8 cellular contexts compared by ENCODE assay signal in the genomic region with DNA sequence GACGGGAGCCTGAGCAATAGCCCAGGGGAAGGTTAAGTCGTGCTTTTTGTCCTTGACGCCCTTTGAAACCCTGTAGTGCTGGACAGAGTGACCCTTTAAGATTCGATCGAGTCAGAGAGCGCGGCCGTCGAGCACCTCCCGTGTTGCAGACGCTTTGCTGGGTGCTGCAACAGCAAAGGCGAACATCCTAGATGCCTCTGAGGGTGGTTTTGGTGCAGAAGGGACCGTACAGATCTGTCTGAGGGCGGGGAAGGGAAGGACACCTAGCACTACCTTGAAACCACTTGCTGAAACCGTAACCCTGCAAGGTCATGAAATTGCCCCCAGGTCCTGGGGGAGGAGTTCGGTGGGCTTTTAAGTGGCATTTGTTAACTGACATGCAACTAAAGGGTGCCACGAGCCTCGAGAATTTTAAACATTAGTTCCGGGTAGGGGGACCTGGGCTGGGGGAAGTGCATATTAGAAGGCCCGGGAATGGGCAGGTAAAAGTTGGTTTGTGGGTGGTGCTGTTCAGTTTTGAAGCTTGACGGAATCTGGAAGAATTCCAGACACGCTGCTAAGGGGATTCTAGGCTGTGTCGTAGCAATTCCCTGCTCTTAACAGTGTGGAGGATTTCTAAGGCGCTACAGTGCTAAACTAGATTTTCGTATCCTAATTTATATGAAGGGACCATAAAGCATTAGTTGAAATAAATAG. TPM values are rescaled to one million over a fixed set of nuclear protein-coding genes. Genes with fewer than 3 reads are reported as not detected.
DNase-seq lines count a peak whose midpoint lies in the region; ATAC-seq and TF ChIP-seq lines count a peak whose summit lies in the region.

No MANE protein-coding gene starts in this region.

- H3K4me3 Mint-ChIP-seq in CD8-positive, alpha-beta T cell = no peak overlapping the region
- H3K4me3 Mint-ChIP-seq in immature natural killer cell = no peak overlapping the region

- H3K27ac ChIP-seq in CD8-positive, alpha-beta T cell (ENCODE audit: low read depth, low read length) = peak overlapping the region; percentile 73
- peak overlapping the region; percentile 53 to 55 for H3K27ac ChIP-seq in thoracic aorta

- H3K4me1 Mint-ChIP-seq in CD8-positive, alpha-beta T cell (ENCODE audit: low read depth) = peaks cover 66% of the 10 kb centered on the region
- H3K4me1 Mint-ChIP-seq in immature natural killer cell = peaks cover 0 to 61% of the 10 kb centered on the region in 2 donors

- peak in 1 of 7 experiments; percentile 23 for DNase-seq in CD8-positive, alpha-beta T cell
- DNase-seq in adipocyte (ENCODE audit: low read depth) (peak; percentile 38), iPS-NIHi11 (ENCODE audit: low spot score) (peak; percentile 28), thoracic aorta (ENCODE audit: low spot score) (no peak), immature natural killer cell (no peak)
- no peak for DNase-seq in activated CD4-positive, CD25-positive, alpha-beta regulatory T cell treated with anti-CD3 and anti-CD28 coated beads, Interleukin-2, amount 50 U/mL, for 72 hours

- no peak for TF ChIP-seq CTCF in CD8-positive, alpha-beta T cell (IDR thresholded peaks at IDR 0.05)
- no peak for TF ChIP-seq CTCF in thoracic aorta (IDR thresholded peaks at IDR 0.05)

- no peaks in the 10 kb centered on the region for H3K27me3 Mint-ChIP-seq in CD8-positive, alpha-beta T cell (ENCODE audit: low read depth)
- H3K27me3 Mint-ChIP-seq in immature natural killer cell (ENCODE audit: low read depth in 3 of 3) = peaks cover 0 to 2% (median 0%) of the 10 kb centered on the region in 3 donors

- peaks cover 46% of the 10 kb centered on the region for H3K4me1 ChIP-seq in CD8-positive, alpha-beta T cell (ENCODE audit: insufficient read depth, low read length)
- H3K4me1 ChIP-seq in adipocyte (ENCODE audit: control insufficient read depth, insufficient read depth, low read length) (peaks cover 27% of the 10 kb centered on the region), thoracic aorta (ENCODE audit: control insufficient read depth in 1 of 2, low read depth in 2 of 2) (peaks cover 27 to 44% of the 10 kb centered on the region in 2 donors)

- H3K9ac ChIP-seq in adipocyte (ENCODE audit: low read length) = peak overlapping the region; percentile 97

- H3K27me3 ChIP-seq in CD8-positive, alpha-beta T cell (ENCODE audit: insufficient read depth, low read length) = no peaks in the 10 kb centered on the region
- H3K27me3 ChIP-seq in adipocyte (replicated peaks; ENCODE audit: control insufficient read depth, insufficient read depth, low read length) (no peaks in the 10 kb centered on the region), thoracic aorta (replicated peaks; ENCODE audit: insufficient read depth) (no peaks in the 10 kb centered on the region)

- intact Hi-C loops in CD8-positive, alpha-beta T cell (cut with DNase I, micrococcal nuclease) = loop anchor here (1.0 kb wide), 1 partner anchor 30 kb away; the partner anchor contains the start of gene TAF3 (in 2 of the 2)

- H3K27ac Mint-ChIP-seq in CD8-positive, alpha-beta T cell = no peak overlapping the region
- H3K27ac Mint-ChIP-seq in immature natural killer cell = peak overlapping the region in 2 of 6 donors; percentile 85 to 86

- CTCF ChIA-PET in CD8-positive, alpha-beta T cell (lab: Charles Lee) = interaction anchor here (0.8 to 1.4 kb wide), 4 partner anchors 11 to 263 kb away, joined by 3 to 5 read pairs (median 4); partner anchors contain the start of gene TAF3

- H3K36me3 Mint-ChIP-seq in CD8-positive, alpha-beta T cell = peaks cover 32% of the 10 kb centered on the region
- H3K36me3 Mint-ChIP-seq in immature natural killer cell = peaks cover 0 to 5% (median 0%) of the 10 kb centered on the region in 3 donors

- H3K9me3 ChIP-seq in CD8-positive, alpha-beta T cell (ENCODE audit: low read length) = no peaks in the 10 kb centered on the region
- H3K9me3 ChIP-seq in adipocyte (ENCODE audit: control insufficient read depth, low read length) (no peaks in the 10 kb centered on the region), thoracic aorta (no peaks in the 10 kb centered on the region)

- POLR2A ChIA-PET in CD8-positive, alpha-beta T cell (lab: Charles Lee) = interaction anchor here (0.7 to 2.2 kb wide), 8 partner anchors 11 to 586 kb away, joined by 3 to 45 read pairs (median 4); partner anchors contain the start of gene TAF3

- no peaks in the 10 kb centered on the region for H3K9me3 Mint-ChIP-seq in CD8-positive, alpha-beta T cell
- H3K9me3 Mint-ChIP-seq in immature natural killer cell = no peaks in the 10 kb centered on the region

- peak; percentile 4 for ATAC-seq in CD8-positive, alpha-beta T cell
- ATAC-seq in GM19324 (IDR thresholded peaks at IDR 0.05; ENCODE audit: low FRiP score, unreplicated experiment) (peak; percentile 19), HG03354 (IDR thresholded peaks at IDR 0.05; ENCODE audit: poor library complexity, severe bottlenecking, unreplicated experiment) (peak; percentile 19), thoracic aorta (ENCODE audit: insufficient number of reproducible peaks, low FRiP score, low read depth) (no peak)

- H3K4me3 ChIP-seq in CD8-positive, alpha-beta T cell (ENCODE audit: low read depth, low read length) = peak overlapping the region; percentile 78
- H3K4me3 ChIP-seq in adipocyte (ENCODE audit: low read length) (peak overlapping the region; percentile 91), thoracic aorta (peak overlapping the region; percentile 86)

- H3K36me3 ChIP-seq in CD8-positive, alpha-beta T cell (ENCODE audit: insufficient read depth, low read length) = no peaks in the 10 kb centered on the region
- H3K36me3 ChIP-seq in adipocyte (ENCODE audit: control insufficient read depth, insufficient read depth, low read length, severe bottlenecking) = peaks cover 17% of the 10 kb centered on the region
- no peaks in the 10 kb centered on the region for H3K36me3 ChIP-seq in thoracic aorta

RNA-seq across cellular contexts. Expression of gene ATP5F1C, which starts 0.8 kb away (rescaled TPM):
- 100 to 1,000 TPM; 127 to 132 TPM for total RNA-seq in CD8-positive, alpha-beta T cell
- total RNA-seq in thoracic aorta = 100 to 1,000 TPM; 128 to 168 TPM
- 100 to 1,000 TPM; 377 to 560 (median 441) TPM for polyA plus RNA-seq in immature natural killer cell

RNA-seq across cellular contexts. Expression of gene KIN, which starts 1.0 kb away (rescaled TPM):
- 10 to 100 TPM; 10.2 to 13.0 TPM for total RNA-seq in CD8-positive, alpha-beta T cell
- 10 to 100 TPM in 1 of 2 donors, 1 to 10 TPM in 1; 2.8 to 14.6 TPM for total RNA-seq in thoracic aorta
- 10 to 100 TPM in 1 of 3 donors, 1 to 10 TPM in 2; 7.2 to 10.4 (median 8.9) TPM for polyA plus RNA-seq in immature natural killer cell

RNA-seq across cellular contexts. Expression of gene TAF3, which starts 29.5 kb away (rescaled TPM):
- 10 to 100 TPM; 12.1 to 12.4 TPM for total RNA-seq in CD8-positive, alpha-beta T cell
- 1 to 10 TPM; 7.2 to 8.2 TPM for total RNA-seq in thoracic aorta
- 10 to 100 TPM in 1 of 3 donors, 1 to 10 TPM in 2; 3.5 to 13.2 (median 5.5) TPM for polyA plus RNA-seq in immature natural killer cell

Comparison
In these comparisons a context has a peak if more than half of its experiments do, and no peak if none do; other contexts are left out.
1. DNase-seq: peak in adipocyte (single experiment) and iPS-NIHi11 (single experiment); none in thoracic aorta (single experiment), activated CD4-positive, CD25-positive, alpha-beta regulatory T cell treated with anti-CD3 and anti-CD28 coated beads, Interleukin-2, amount 50 U/mL, for 72 hours (single experiment) and immature natural killer cell (0 of 3).
2. Peak in every context shown above with its lines, with median percentiles within 50 percentile points of each other: H3K4me3 ChIP-seq.